Comparison of ENCODE assay signal across 27 cellular contexts in genomic region chr3:859135-859534, GRCh38.
"Had no signal": no experiment of that assay in that cellular context is flagged by ENCODE, and none has a peak within 500 bp of the region (broad histone marks: within the 10 kb centered on the region; RNA-seq: fewer than 3 reads in every experiment).

No MANE protein-coding gene starts in this region.

- H3K9me3 Mint-ChIP-seq: stimulated activated naive CD8-positive, alpha-beta T cell treated with anti-CD3 and anti-CD28 coated beads, Interleukin-15, amount 100 ng/mL, for 72 hours; stimulated activated naive CD8-positive, alpha-beta T cell treated with anti-CD3 and anti-CD28 coated beads, Interleukin-15, Interleukin-2, amounts not matched to agents 100 ng/mL and 50 ng/mL, for 24 hours; type B pancreatic cell had no signal

- H3K36me3 ChIP-seq: stomach, suprapubic skin, thyroid gland, tibial artery, tibial nerve, transverse colon, upper lobe of right lung, uterus, vagina had no signal

- H3K36me3 Mint-ChIP-seq: stimulated activated effector memory CD8-positive, alpha-beta T cell treated with anti-CD3 and anti-CD28 coated beads, Interleukin-12 subunit alpha, Interleukin-12 subunit beta, amount 100 ng/mL, for 72 hours; stimulated activated memory B cell treated with anti-CD40 and anti-IgM and Interleukin-4, amounts not matched to agents 10 μg/mL and 1 μg/mL and 100 μg/mL, for 72 hours; stimulated activated naive B cell treated with anti-CD40 and anti-IgM and Interleukin-4, amounts not matched to agents 10 μg/mL and 1 μg/mL and 100 μg/mL, for 72 hours; type B pancreatic cell had no signal

- H3K27ac Mint-ChIP-seq: stimulated activated effector memory CD8-positive, alpha-beta T cell treated with anti-CD3 and anti-CD28 coated beads, Interleukin-12 subunit alpha, Interleukin-12 subunit beta, amount 100 ng/mL, for 72 hours; stimulated activated memory B cell treated with anti-CD40 and anti-IgM and Interleukin-4, amounts not matched to agents 10 μg/mL and 1 μg/mL and 100 μg/mL, for 72 hours; stimulated activated naive B cell treated with anti-CD40 and anti-IgM and Interleukin-4, amounts not matched to agents 10 μg/mL and 1 μg/mL and 100 μg/mL, for 72 hours; stimulated activated naive CD8-positive, alpha-beta T cell treated with anti-CD3 and anti-CD28 coated beads, Interleukin-15, amount 100 ng/mL, for 72 hours; stimulated activated naive CD8-positive, alpha-beta T cell treated with anti-CD3 and anti-CD28 coated beads, Interleukin-15, Interleukin-2, amounts not matched to agents 100 ng/mL and 50 ng/mL, for 24 hours; type B pancreatic cell had no signal

- H3K4me3 ChIP-seq: stomach, suprapubic skin, testis, thyroid gland, tibial artery, tibial nerve, transverse colon, upper lobe of right lung, uterus, vagina had no signal

- H3K4me1 Mint-ChIP-seq: stimulated activated effector memory CD8-positive, alpha-beta T cell treated with anti-CD3 and anti-CD28 coated beads, Interleukin-12 subunit alpha, Interleukin-12 subunit beta, amount 100 ng/mL, for 72 hours; stimulated activated memory B cell treated with anti-CD40 and anti-IgM and Interleukin-4, amounts not matched to agents 10 μg/mL and 1 μg/mL and 100 μg/mL, for 72 hours; stimulated activated naive B cell treated with anti-CD40 and anti-IgM and Interleukin-4, amounts not matched to agents 10 μg/mL and 1 μg/mL and 100 μg/mL, for 72 hours; stimulated activated naive CD8-positive, alpha-beta T cell treated with anti-CD3 and anti-CD28 coated beads, Interleukin-15, amount 100 ng/mL, for 72 hours had no signal

- H3K4me3 Mint-ChIP-seq: stimulated activated effector memory CD8-positive, alpha-beta T cell treated with anti-CD3 and anti-CD28 coated beads, Interleukin-12 subunit alpha, Interleukin-12 subunit beta, amount 100 ng/mL, for 72 hours; stimulated activated memory B cell treated with anti-CD40 and anti-IgM and Interleukin-4, amounts not matched to agents 10 μg/mL and 1 μg/mL and 100 μg/mL, for 72 hours; stimulated activated naive B cell treated with anti-CD40 and anti-IgM and Interleukin-4, amounts not matched to agents 10 μg/mL and 1 μg/mL and 100 μg/mL, for 72 hours; stimulated activated naive CD8-positive, alpha-beta T cell treated with anti-CD3 and anti-CD28 coated beads, Interleukin-15, amount 100 ng/mL, for 72 hours; stimulated activated naive CD8-positive, alpha-beta T cell treated with anti-CD3 and anti-CD28 coated beads, Interleukin-15, Interleukin-2, amounts not matched to agents 100 ng/mL and 50 ng/mL, for 24 hours; type B pancreatic cell had no signal

- H3K27me3 Mint-ChIP-seq: stimulated activated memory B cell treated with anti-CD40 and anti-IgM and Interleukin-4, amounts not matched to agents 10 μg/mL and 1 μg/mL and 100 μg/mL, for 72 hours; stimulated activated naive B cell treated with anti-CD40 and anti-IgM and Interleukin-4, amounts not matched to agents 10 μg/mL and 1 μg/mL and 100 μg/mL, for 72 hours; stimulated activated naive CD8-positive, alpha-beta T cell treated with anti-CD3 and anti-CD28 coated beads, Interleukin-15, amount 100 ng/mL, for 72 hours; stimulated activated naive CD8-positive, alpha-beta T cell treated with anti-CD3 and anti-CD28 coated beads, Interleukin-15, Interleukin-2, amounts not matched to agents 100 ng/mL and 50 ng/mL, for 24 hours had no signal

- DNase-seq: stimulated activated CD4-positive, alpha-beta T cell treated with anti-CD3 and anti-CD28 coated beads, Interleukin-2, amount 100 ng/mL, for 24 hours; stimulated activated CD4-positive, alpha-beta T cell treated with anti-CD3 and anti-CD28 coated beads, Interleukin-2, amount 100 ng/mL, for 48 hours; stimulated activated CD4-positive, alpha-beta T cell treated with anti-CD3 and anti-CD28 coated beads, Interleukin-4, amount 100 ng/mL, for 1 hour; stimulated activated CD4-positive, alpha-beta T cell treated with anti-CD3 and anti-CD28 coated beads, Interleukin-4, amount 100 ng/mL, for 24 hours; stimulated activated CD4-positive, alpha-beta T cell treated with anti-CD3 and anti-CD28 coated beads, Interleukin-4, amount 100 ng/mL, for 4 hours; stimulated activated CD8-positive, alpha-beta memory T cell treated with anti-CD3 and anti-CD28 coated beads, Interleukin-4, amount 100 ng/mL, for 48 hours; stimulated activated naive B cell treated with anti-CD40 and anti-IgM and Interleukin-4, amounts not matched to agents 10 μg/mL and 1 μg/mL and 100 μg/mL, for 72 hours; stimulated activated naive CD4-positive, alpha-beta T cell; stimulated activated naive CD4-positive, alpha-beta T cell treated with Interleukin-2 at 50 U/mL for 16 hours; stimulated activated naive CD8-positive, alpha-beta T cell treated with anti-CD3 and anti-CD28 coated beads, Interleukin-15, amount 100 ng/mL, for 72 hours; stimulated activated naive CD8-positive, alpha-beta T cell treated with anti-CD3 and anti-CD28 coated beads, Interleukin-15, Interleukin-2, amounts not matched to agents 100 U/mL and 50 U/mL, for 24 hours; stomach; substantia nigra; testis; thyroid gland; tibial artery; transverse colon; trophoblast cell; upper lobe of right lung; uterus had no signal

- H3K4me1 ChIP-seq: stomach, suprapubic skin, testis, thyroid gland, tibial artery, tibial nerve, transverse colon, upper lobe of right lung, uterus, vagina had no signal

- H3K27me3 ChIP-seq: stomach, suprapubic skin, testis, thyroid gland, tibial artery, tibial nerve, transverse colon, upper lobe of right lung, uterus, vagina had no signal

- H3K9me3 ChIP-seq: suprapubic skin, testis, thyroid gland, transverse colon, upper lobe of right lung, uterus, vagina had no signal

- ATAC-seq: stimulated activated effector memory CD8-positive, alpha-beta T cell treated with anti-CD3 and anti-CD28 coated beads, Interleukin-12 subunit alpha, Interleukin-12 subunit beta, amount 100 ng/mL, for 72 hours; stimulated activated memory B cell treated with anti-CD40 and anti-IgM and Interleukin-4, amounts not matched to agents 10 μg/mL and 1 μg/mL and 100 μg/mL, for 72 hours; stimulated activated naive B cell treated with anti-CD40 and anti-IgM and Interleukin-4, amounts not matched to agents 10 μg/mL and 1 μg/mL and 100 μg/mL, for 72 hours; stimulated activated naive CD8-positive, alpha-beta T cell treated with anti-CD3 and anti-CD28 coated beads, Interleukin-15, amount 100 ng/mL, for 72 hours; stimulated activated naive CD8-positive, alpha-beta T cell treated with anti-CD3 and anti-CD28 coated beads, Interleukin-15, Interleukin-2, amounts not matched to agents 100 U/mL and 50 U/mL, for 24 hours; upper lobe of right lung had no signal

- H3K27ac ChIP-seq: stomach, suprapubic skin, testis, thyroid gland, tibial artery, tibial nerve, transverse colon, upper lobe of right lung, uterus, vagina had no signal
